24 cellular contexts compared by ENCODE assay signal in genomic region chr1:21685944-21686678, GRCh38.
"Had no signal": no experiment of that assay in that cellular context is flagged by ENCODE, and none has a peak within 500 bp of the region (broad histone marks: within the 10 kb centered on the region; RNA-seq: fewer than 3 reads in every experiment).

No MANE protein-coding gene starts in this region.

- H3K27me3 Mint-ChIP-seq: activated CD4-positive, alpha-beta memory T cell treated with anti-CD3 and anti-CD28 coated beads, Interleukin-2, amount 10 ng/mL, durations not matched to agents 7 days and 5 days; activated CD4-positive, alpha-beta T cell treated with anti-CD3 and anti-CD28 coated beads, Interleukin-2, amount 10 ng/mL, durations not matched to agents 24 days and 14 days; activated naive CD4-positive, alpha-beta T cell treated with anti-CD3 and anti-CD28 coated beads, Interleukin-2, amount 50 U/mL, for 24 hours; naive B cell; stimulated activated naive CD8-positive, alpha-beta T cell treated with anti-CD3 and anti-CD28 coated beads, Interleukin-15, Interleukin-2, amounts not matched to agents 100 ng/mL and 50 ng/mL, for 24 hours had no signal

- H3K4me3 Mint-ChIP-seq: activated CD4-positive, alpha-beta memory T cell treated with anti-CD3 and anti-CD28 coated beads, Interleukin-2, amount 10 ng/mL, durations not matched to agents 7 days and 5 days; activated CD4-positive, alpha-beta T cell treated with anti-CD3 and anti-CD28 coated beads, Interleukin-2, amount 10 ng/mL, durations not matched to agents 24 days and 14 days; activated naive CD4-positive, alpha-beta T cell treated with anti-CD3 and anti-CD28 coated beads, Interleukin-2, amount 50 U/mL, for 24 hours; activated T-helper 1 cell treated with anti-CD3 and anti-CD28 coated beads, Interleukin-12 subunit alpha, Interleukin-12 subunit beta, Interleukin-2, Interleukin-4 antibody, amounts not matched to agents 30 ng/mL and 10 ng/mL and 1 ng/mL, durations not matched to agents 14 hours and 24 hours and 36 hours; immature natural killer cell; naive B cell; stimulated activated naive CD8-positive, alpha-beta T cell treated with anti-CD3 and anti-CD28 coated beads, Interleukin-15, Interleukin-2, amounts not matched to agents 100 ng/mL and 50 ng/mL, for 24 hours had no signal

- H3K27ac Mint-ChIP-seq: activated CD4-positive, alpha-beta memory T cell treated with anti-CD3 and anti-CD28 coated beads, Interleukin-2, amount 10 ng/mL, durations not matched to agents 7 days and 5 days; activated CD4-positive, alpha-beta T cell treated with anti-CD3 and anti-CD28 coated beads, Interleukin-2, amount 10 ng/mL, durations not matched to agents 24 days and 14 days; activated naive CD4-positive, alpha-beta T cell treated with anti-CD3 and anti-CD28 coated beads, Interleukin-2, amount 50 U/mL, for 24 hours; stimulated activated naive CD8-positive, alpha-beta T cell treated with anti-CD3 and anti-CD28 coated beads, Interleukin-15, Interleukin-2, amounts not matched to agents 100 ng/mL and 50 ng/mL, for 24 hours had no signal

- H3K4me1 Mint-ChIP-seq: activated naive CD4-positive, alpha-beta T cell treated with anti-CD3 and anti-CD28 coated beads, Interleukin-2, amount 50 U/mL, for 24 hours; immature natural killer cell; naive B cell had no signal

- ATAC-seq: activated CD4-positive, CD25-positive, alpha-beta regulatory T cell treated with anti-CD3 and anti-CD28 coated beads, Interleukin-2, amount 50 U/mL, for 24 hours; body of pancreas; left lobe of liver; lower lobe of right lung; mucosa of descending colon; right cardiac atrium; upper lobe of right lung had no signal

- H3K9me3 ChIP-seq: body of pancreas, lower lobe of right lung, mucosa of descending colon, thyroid gland, upper lobe of right lung had no signal

- H3K9me3 Mint-ChIP-seq: activated CD4-positive, alpha-beta memory T cell treated with anti-CD3 and anti-CD28 coated beads, Interleukin-2, amount 10 ng/mL, durations not matched to agents 7 days and 5 days; activated CD4-positive, alpha-beta T cell treated with anti-CD3 and anti-CD28 coated beads, Interleukin-2, amount 10 ng/mL, durations not matched to agents 24 days and 14 days; activated naive CD4-positive, alpha-beta T cell treated with anti-CD3 and anti-CD28 coated beads, Interleukin-2, amount 50 U/mL, for 24 hours; activated T-helper 1 cell treated with anti-CD3 and anti-CD28 coated beads, Interleukin-12 subunit alpha, Interleukin-12 subunit beta, Interleukin-2, Interleukin-4 antibody, amounts not matched to agents 30 ng/mL and 10 ng/mL and 1 ng/mL, durations not matched to agents 14 hours and 24 hours and 36 hours; naive B cell; stimulated activated naive CD8-positive, alpha-beta T cell treated with anti-CD3 and anti-CD28 coated beads, Interleukin-15, Interleukin-2, amounts not matched to agents 100 ng/mL and 50 ng/mL, for 24 hours had no signal

- DNase-seq: activated CD4-positive, alpha-beta memory T cell treated with anti-CD3 and anti-CD28 coated beads, Interleukin-2, amount 10 ng/mL, durations not matched to agents 7 days and 5 days; activated CD4-positive, alpha-beta T cell treated with anti-CD3 and anti-CD28 coated beads, Interleukin-2, amount 10 ng/mL, durations not matched to agents 24 days and 14 days; activated gamma-delta T cell treated with Interleukin-2 at 50 U/mL for 16 hours; anterior cingulate cortex; body of pancreas; effector CD4-positive, alpha-beta T cell; foreskin melanocyte; immature natural killer cell; lower lobe of right lung; mesendoderm; mucosa of descending colon; naive B cell; nucleus accumbens; right cardiac atrium; stimulated activated CD4-positive, alpha-beta T cell treated with anti-CD3 and anti-CD28 coated beads, Interleukin-12 subunit alpha, Interleukin-12 subunit beta, amount 100 ng/mL, for 4 hours; stimulated activated CD4-positive, alpha-beta T cell treated with anti-CD3 and anti-CD28 coated beads, Interleukin-4, amount 100 ng/mL, for 4 hours; substantia nigra; thyroid gland; upper lobe of right lung had no signal
